In the genomic region with DNA sequence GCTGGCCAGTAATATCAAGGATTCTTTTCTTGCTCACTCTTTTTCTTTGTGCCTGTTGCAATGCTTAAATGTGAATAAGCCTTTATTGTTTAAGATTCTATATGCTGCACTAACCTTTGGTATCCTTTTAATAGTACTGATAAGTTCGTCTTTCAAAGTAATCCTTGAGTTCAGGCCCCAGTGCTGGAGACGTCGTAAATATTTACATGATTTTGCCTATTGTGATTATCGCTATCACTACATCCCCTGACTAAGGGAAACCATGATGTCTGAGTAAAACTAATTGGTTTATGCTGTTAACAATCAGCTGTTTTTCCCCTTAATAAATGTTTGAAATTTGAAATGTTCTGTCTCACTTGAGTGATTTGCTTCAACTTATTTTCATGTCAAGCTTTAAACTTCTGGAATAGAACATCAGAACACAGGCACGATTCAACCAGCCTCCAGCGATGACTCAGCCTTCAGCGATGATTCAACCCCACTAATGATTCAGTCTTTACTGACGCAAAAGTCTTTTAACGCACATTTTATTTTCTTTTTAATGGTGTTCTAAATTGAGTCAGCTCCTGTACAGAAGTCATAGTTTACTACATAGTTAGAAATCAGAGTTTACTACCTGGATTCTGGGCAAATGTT, we compare ENCODE assay signal across 1 cellular context.
TF ChIP-seq lines count a peak whose summit lies in the region.

No MANE protein-coding gene starts in this region.

TF ChIP-seq in K562, 482 proteins besides CTCF, POLR2A, EP300 and RAD21 (continued from another document and continues in another):
- TF ChIP-seq MLLT1 (IDR thresholded peaks at IDR 0.05) (no peak), SAFB (IDR thresholded peaks at IDR 0.05; ENCODE audit: borderline replicate concordance, low read depth, low read length) (no peak), POLR2G (IDR thresholded peaks at IDR 0.05; ENCODE audit: low read depth, low read length) (no peak), GABPB1 (CRISPR knock-in tag; IDR thresholded peaks at IDR 0.05) (no peak), RBM17 (IDR thresholded peaks at IDR 0.05; ENCODE audit: borderline replicate concordance, low read depth, low read length) (no peak), SREBF2 (CRISPR knock-in tag; IDR thresholded peaks at IDR 0.05) (no peak), KLF13 (tag; IDR thresholded peaks at IDR 0.05; ENCODE audit: borderline replicate concordance, low read depth) (no peak), KAT7 (CRISPR knock-in tag; IDR thresholded peaks at IDR 0.05; ENCODE audit: borderline replicate concordance) (no peak), ZNF398 (CRISPR knock-in tag; IDR thresholded peaks at IDR 0.05) (no peak), TFAM (CRISPR knock-in tag; conservative IDR thresholded peaks at IDR 0.05) (no peak), HOXB6 (CRISPR knock-in tag; IDR thresholded peaks at IDR 0.05; ENCODE audit: borderline replicate concordance) (no peak), CBFB (CRISPR knock-in tag; IDR thresholded peaks at IDR 0.05) (no peak), HOMEZ (CRISPR knock-in tag; IDR thresholded peaks at IDR 0.05) (no peak), ZNF24 (IDR thresholded peaks at IDR 0.05) (no peak), ZNF263 (CRISPR knock-in tag; IDR thresholded peaks at IDR 0.05; ENCODE audit: borderline replicate concordance) (no peak), ZNF77 (CRISPR knock-in tag; IDR thresholded peaks at IDR 0.05) (no peak), CREM (IDR thresholded peaks at IDR 0.05; ENCODE audit: low read depth) (no peak; the same call in 1 of the 2 replicates), LEF1 (IDR thresholded peaks at IDR 0.05) (peak; percentile 76), HDAC1 (IDR thresholded peaks at IDR 0.05) (no peak), ZMIZ1 (IDR thresholded peaks at IDR 0.05; ENCODE audit: low read depth in 2 of 2, low read length in 2 of 2) (no peak), ARID3B (CRISPR knock-in tag; IDR thresholded peaks at IDR 0.05; ENCODE audit: borderline replicate concordance) (no peak), RNF2 (IDR thresholded peaks at IDR 0.05) (no peak), MCM2 (IDR thresholded peaks at IDR 0.05; ENCODE audit: low read depth) (no peak), HSF4 (CRISPR knock-in tag; IDR thresholded peaks at IDR 0.05; ENCODE audit: borderline replicate concordance) (no peak), CHD4 (IDR thresholded peaks at IDR 0.05; ENCODE audit: insufficient read depth, insufficient replicate concordance, low read depth, low read length, poor library complexity, severe bottlenecking) (no peak), LARP7 (IDR thresholded peaks at IDR 0.05) (no peak), HDAC6 (IDR thresholded peaks at IDR 0.05; ENCODE audit: low read depth, low read length) (no peak), CCNT2 (IDR thresholded peaks at IDR 0.05; ENCODE audit: borderline replicate concordance, extremely low read depth, insufficient read length, low read depth, low read length) (peak; percentile 22), PHB2 (IDR thresholded peaks at IDR 0.05; ENCODE audit: low read depth) (no peak), KLF6 (CRISPR knock-in tag; IDR thresholded peaks at IDR 0.05; ENCODE audit: borderline replicate concordance) (no peak), RBM25 (IDR thresholded peaks at IDR 0.05; ENCODE audit: low read depth, low read length, severe bottlenecking) (no peak), NBN (IDR thresholded peaks at IDR 0.05; ENCODE audit: low read depth) (no peak)
- TF ChIP-seq, protein P1, sequence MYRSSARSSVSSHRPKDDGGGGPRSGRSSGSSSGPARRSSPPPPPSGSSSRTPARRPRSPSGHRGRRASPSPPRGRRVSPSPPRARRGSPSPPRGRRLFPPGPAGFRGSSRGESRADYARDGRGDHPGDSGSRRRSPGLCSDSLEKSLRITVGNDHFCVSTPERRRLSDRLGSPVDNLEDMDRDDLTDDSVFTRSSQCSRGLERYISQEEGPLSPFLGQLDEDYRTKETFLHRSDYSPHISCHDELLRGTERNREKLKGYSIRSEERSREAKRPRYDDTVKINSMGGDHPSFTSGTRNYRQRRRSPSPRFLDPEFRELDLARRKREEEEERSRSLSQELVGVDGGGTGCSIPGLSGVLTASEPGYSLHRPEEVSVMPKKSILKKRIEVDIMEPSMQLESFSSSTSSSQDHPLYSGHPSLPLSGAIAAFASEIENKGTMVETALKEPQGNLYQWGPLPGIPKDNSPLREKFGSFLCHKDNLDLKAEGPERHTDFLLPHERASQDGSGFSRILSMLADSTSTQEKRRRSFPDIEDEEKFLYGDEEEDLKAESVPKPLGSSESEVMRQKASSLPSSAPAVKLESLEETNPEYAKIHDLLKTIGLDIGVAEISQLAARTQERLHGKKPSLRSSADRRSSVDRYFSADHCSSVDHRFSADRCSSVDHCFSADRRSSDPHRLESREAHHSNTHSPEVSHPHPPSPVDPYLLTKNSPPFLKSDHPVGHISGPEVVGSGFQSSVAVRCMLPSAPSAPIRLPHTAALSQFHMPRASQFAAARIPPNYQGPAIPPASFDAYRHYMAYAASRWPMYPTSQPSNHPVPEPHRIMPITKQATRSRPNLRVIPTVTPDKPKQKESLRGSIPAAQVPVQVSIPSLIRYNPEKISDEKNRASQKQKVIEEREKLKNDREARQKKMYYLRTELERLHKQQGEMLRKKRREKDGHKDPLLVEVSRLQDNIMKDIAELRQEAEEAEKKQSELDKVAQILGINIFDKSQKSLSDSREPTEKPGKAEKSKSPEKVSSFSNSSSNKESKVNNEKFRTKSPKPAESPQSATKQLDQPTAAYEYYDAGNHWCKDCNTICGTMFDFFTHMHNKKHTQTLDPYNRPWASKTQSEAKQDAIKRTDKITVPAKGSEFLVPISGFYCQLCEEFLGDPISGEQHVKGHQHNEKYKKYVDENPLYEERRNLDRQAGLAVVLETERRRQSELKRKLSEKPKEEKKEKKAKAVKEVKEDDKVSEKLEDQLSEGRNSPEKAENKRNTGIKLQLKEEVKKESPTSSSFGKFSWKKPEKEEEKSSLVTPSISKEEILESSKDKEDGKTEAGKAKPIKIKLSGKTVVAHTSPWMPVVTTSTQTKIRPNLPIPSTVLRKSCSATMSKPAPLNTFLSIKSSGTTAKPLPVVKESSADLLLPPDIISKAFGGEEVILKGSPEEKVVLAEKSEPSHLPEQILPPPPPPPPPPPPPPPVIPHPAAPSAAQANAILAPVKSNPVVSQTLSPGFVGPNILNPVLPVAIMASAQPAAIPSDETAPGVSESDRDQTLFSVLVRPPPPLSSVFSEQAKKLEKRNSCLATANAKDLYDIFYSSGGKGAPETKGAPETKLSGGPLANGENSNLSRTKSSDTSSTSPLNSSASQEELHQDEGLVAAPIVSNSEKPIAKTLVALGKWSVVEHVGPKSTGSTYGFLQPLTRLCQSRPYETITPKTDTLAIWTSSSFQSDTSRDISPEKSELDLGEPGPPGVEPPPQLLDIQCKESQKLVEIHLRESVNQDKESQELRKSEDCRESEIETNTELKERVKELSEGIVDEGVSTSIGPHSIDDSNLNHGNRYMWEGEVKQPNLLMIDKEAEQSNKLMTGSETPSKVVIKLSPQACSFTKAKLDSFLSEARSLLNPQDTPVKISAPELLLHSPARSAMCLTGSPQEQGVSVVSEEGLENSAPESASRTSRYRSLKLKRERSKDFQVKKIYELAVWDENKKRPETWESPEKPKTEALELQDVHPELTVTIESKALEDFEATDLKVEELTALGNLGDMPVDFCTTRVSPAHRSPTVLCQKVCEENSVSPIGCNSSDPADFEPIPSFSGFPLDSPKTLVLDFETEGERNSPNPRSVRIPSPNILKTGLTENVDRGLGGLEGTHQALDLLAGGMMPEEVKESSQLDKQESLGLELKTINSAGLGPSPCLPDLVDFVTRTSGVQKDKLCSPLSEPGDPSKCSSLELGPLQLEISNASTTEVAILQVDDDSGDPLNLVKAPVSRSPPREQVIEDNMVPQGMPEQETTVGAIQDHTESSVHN (IDR thresholded peaks at IDR 0.05; ENCODE audit: borderline replicate concordance in 1 of 2, low read depth in 1 of 2), result peak in 1 of 2 experiments; percentile 89; a peak in 2 of 4 replicates
- TF ChIP-seq, protein P2, sequence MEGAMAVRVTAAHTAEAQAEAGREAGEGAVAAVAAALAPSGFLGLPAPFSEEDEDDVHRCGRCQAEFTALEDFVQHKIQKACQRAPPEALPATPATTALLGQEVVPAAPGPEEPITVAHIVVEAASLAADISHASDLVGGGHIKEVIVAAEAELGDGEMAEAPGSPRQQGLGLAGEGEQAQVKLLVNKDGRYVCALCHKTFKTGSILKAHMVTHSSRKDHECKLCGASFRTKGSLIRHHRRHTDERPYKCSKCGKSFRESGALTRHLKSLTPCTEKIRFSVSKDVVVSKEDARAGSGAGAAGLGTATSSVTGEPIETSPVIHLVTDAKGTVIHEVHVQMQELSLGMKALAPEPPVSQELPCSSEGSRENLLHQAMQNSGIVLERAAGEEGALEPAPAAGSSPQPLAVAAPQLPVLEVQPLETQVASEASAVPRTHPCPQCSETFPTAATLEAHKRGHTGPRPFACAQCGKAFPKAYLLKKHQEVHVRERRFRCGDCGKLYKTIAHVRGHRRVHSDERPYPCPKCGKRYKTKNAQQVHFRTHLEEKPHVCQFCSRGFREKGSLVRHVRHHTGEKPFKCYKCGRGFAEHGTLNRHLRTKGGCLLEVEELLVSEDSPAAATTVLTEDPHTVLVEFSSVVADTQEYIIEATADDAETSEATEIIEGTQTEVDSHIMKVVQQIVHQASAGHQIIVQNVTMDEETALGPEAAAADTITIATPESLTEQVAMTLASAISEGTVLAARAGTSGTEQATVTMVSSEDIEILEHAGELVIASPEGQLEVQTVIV (CRISPR knock-in tag; IDR thresholded peaks at IDR 0.05; ENCODE audit: borderline replicate concordance), result no peak
- TF ChIP-seq, protein P3, sequence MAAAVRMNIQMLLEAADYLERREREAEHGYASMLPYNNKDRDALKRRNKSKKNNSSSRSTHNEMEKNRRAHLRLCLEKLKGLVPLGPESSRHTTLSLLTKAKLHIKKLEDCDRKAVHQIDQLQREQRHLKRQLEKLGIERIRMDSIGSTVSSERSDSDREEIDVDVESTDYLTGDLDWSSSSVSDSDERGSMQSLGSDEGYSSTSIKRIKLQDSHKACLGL (CRISPR knock-in tag; IDR thresholded peaks at IDR 0.05; ENCODE audit: borderline replicate concordance, poor library complexity, severe bottlenecking), result no peak
